In genomic region chr3:15783361-15783969, GRCh38 we compare ENCODE assay signal across 14 cellular contexts. TPM values are rescaled to one million over a fixed set of nuclear protein-coding genes. Genes with fewer than 3 reads are reported as not detected.
DNase-seq lines count a peak whose midpoint lies in the region; ATAC-seq and TF ChIP-seq lines count a peak whose summit lies in the region.
"Had no signal": no experiment of that assay in that cellular context is flagged by ENCODE, and none has a peak within 500 bp of the region (broad histone marks: within the 10 kb centered on the region; RNA-seq: fewer than 3 reads in every experiment).

No MANE protein-coding gene starts in this region.

- H4K20me1 ChIP-seq in neural progenitor cell (ENCODE audit: low read depth) = no peaks in the 10 kb centered on the region

- H3K36me3 ChIP-seq in skeletal muscle tissue (ENCODE audit: control insufficient read depth in 3 of 3, insufficient read depth in 3 of 3, low read length in 3 of 3) = no peaks in the 10 kb centered on the region
- no peaks in the 10 kb centered on the region for H3K36me3 ChIP-seq in neural progenitor cell
- H3K36me3 ChIP-seq: HAP-1 had no signal

- peaks cover 27% of the 10 kb centered on the region for H3K79me2 ChIP-seq in neural progenitor cell (ENCODE audit: low read depth)

- H3K27me3 Mint-ChIP-seq in neural progenitor cell (ENCODE audit: insufficient read depth, low read depth) = no peaks in the 10 kb centered on the region
- H3K27me3 Mint-ChIP-seq: activated T-cell treated with anti-CD3 and anti-CD28 coated beads, Interleukin-2, amount 50 U/mL, for 24 hours had no signal

- peak; percentile 26 for ATAC-seq in SK-N-SH treated with all-trans-retinoic acid at 6 μM for 48 hours
- no peak for ATAC-seq in GM19455 (IDR thresholded peaks at IDR 0.05; ENCODE audit: unreplicated experiment)
- ATAC-seq: left colon had no signal

- H3K4me2 ChIP-seq in neural progenitor cell = no peak overlapping the region

- H3K36me3 Mint-ChIP-seq in neural progenitor cell = no peaks in the 10 kb centered on the region

- H3K4me3 Mint-ChIP-seq in neural progenitor cell = no peak overlapping the region
- H3K4me3 Mint-ChIP-seq: activated T-cell treated with anti-CD3 and anti-CD28 coated beads, Interleukin-2, amount 50 U/mL, for 24 hours had no signal

- H3K4me3 ChIP-seq in epithelial cell of esophagus (ENCODE audit: low read length) (no peak overlapping the region), skeletal muscle tissue (ENCODE audit: low read length in 3 of 3) (peak overlapping the region in 1 of 3 donors; percentile 44), neural progenitor cell (no peak overlapping the region)
- H3K4me3 ChIP-seq: HAP-1 had no signal

- no peaks in the 10 kb centered on the region for H3K9me3 Mint-ChIP-seq in neural progenitor cell
- H3K9me3 Mint-ChIP-seq: activated T-cell treated with anti-CD3 and anti-CD28 coated beads, Interleukin-2, amount 50 U/mL, for 24 hours had no signal

- no peak overlapping the region for H3K27ac Mint-ChIP-seq in neural progenitor cell
- H3K27ac Mint-ChIP-seq: activated T-cell treated with anti-CD3 and anti-CD28 coated beads, Interleukin-2, amount 50 U/mL, for 24 hours had no signal

- H3K4me1 Mint-ChIP-seq in neural progenitor cell = no peaks in the 10 kb centered on the region

- H3K9ac ChIP-seq in skeletal muscle tissue (ENCODE audit: low read depth in 1 of 3, low read length in 3 of 3) (peak overlapping the region in 2 of 3 donors; percentile 7 to 8), neural progenitor cell (no peak overlapping the region)

- DNase-seq in HCEC 1CT = peak; percentile 76
- DNase-seq in epithelial cell of esophagus (ENCODE audit: low read depth) = peak; percentile 69
- no peak for DNase-seq in NCI-H2029 (lab: John Stamatoyannopoulos, UW)
- DNase-seq in NCI-H146 treated with DMSO at 0.1 percent for 48 hours (lab: John Stamatoyannopoulos, UW; ENCODE audit: unreplicated experiment) = no peak
- no peak for DNase-seq in neural progenitor cell (ENCODE audit: low spot score)
- DNase-seq: activated T-cell treated with anti-CD3 and anti-CD28 coated beads, Interleukin-2, amount 50 U/mL, for 24 hours; cerebellar nuclear complex; left colon; NCI-H2171 treated with DMSO at 0.1 percent for 48 hours; RPMI8226 had no signal

- TF ChIP-seq CTCF in epithelial cell of esophagus (IDR thresholded peaks at IDR 0.05; ENCODE audit: insufficient read depth, low read depth, low read length, missing control alignments) (no peak), neural progenitor cell (IDR thresholded peaks at IDR 0.05) (no peak)

- peaks cover 5% of the 10 kb centered on the region for H3F3A ChIP-seq in neural progenitor cell (ENCODE audit: low read depth)

- peak overlapping the region; percentile 1 for H3K27ac ChIP-seq in skeletal muscle tissue (ENCODE audit: low read depth, low read length)
- H3K27ac ChIP-seq in neural progenitor cell = no peak overlapping the region

- H3K9me3 ChIP-seq in skeletal muscle tissue (ENCODE audit: control insufficient read depth in 3 of 3, low read length in 3 of 3) (no peaks in the 10 kb centered on the region), neural progenitor cell (ENCODE audit: low read depth) (no peaks in the 10 kb centered on the region)
- H3K9me3 ChIP-seq: HAP-1 had no signal

- peaks cover 3 to 12% (median 12%) of the 10 kb centered on the region in 3 donors for H3K4me1 ChIP-seq in skeletal muscle tissue (ENCODE audit: control insufficient read depth in 3 of 3, insufficient read depth in 3 of 3, low read length in 3 of 3)
- H3K4me1 ChIP-seq in neural progenitor cell = peaks cover 3% of the 10 kb centered on the region
- H3K4me1 ChIP-seq: HAP-1 had no signal

- H2AFZ ChIP-seq in neural progenitor cell (replicated peaks) = no peak overlapping the region

- H3K27me3 ChIP-seq in skeletal muscle tissue (ENCODE audit: control insufficient read depth in 3 of 3, insufficient read depth in 3 of 3, low read length in 3 of 3) (no peaks in the 10 kb centered on the region), neural progenitor cell (no peaks in the 10 kb centered on the region)

TF ChIP-seq in SK-N-SH treated with all-trans-retinoic acid at 6 μM for 48 hours, 23 proteins besides CTCF, POLR2A, EP300 and RAD21:
- 0 out of 2 replicates have a peak, but pooled peaks have one; percentile 18 for TF ChIP-seq ISL1 (CRISPR knock-in tag; IDR thresholded peaks at IDR 0.05)
- no peak for TF ChIP-seq PATZ1 (CRISPR knock-in tag; IDR thresholded peaks at IDR 0.05; ENCODE audit: borderline replicate concordance)

RNA-seq across cellular contexts. Expression of gene ANKRD28, which starts 14.3 kb away (rescaled TPM):
- total RNA-seq in skeletal muscle tissue (43.8 TPM), neural progenitor cell (ENCODE audit: low replicate concordance) (29.3 and 36.4 TPM in 2 replicates)

Comparison
In these comparisons a context has a peak if more than half of its experiments do, and no peak if none do; other contexts are left out.
1. DNase-seq: peak in HCEC 1CT (single experiment) and epithelial cell of esophagus (single experiment); none in NCI-H2029 (single experiment), NCI-H146 treated with DMSO at 0.1 percent for 48 hours (single experiment) and neural progenitor cell (single experiment).